Comparison of ENCODE assay signal across 9 cellular contexts in the genomic region with DNA sequence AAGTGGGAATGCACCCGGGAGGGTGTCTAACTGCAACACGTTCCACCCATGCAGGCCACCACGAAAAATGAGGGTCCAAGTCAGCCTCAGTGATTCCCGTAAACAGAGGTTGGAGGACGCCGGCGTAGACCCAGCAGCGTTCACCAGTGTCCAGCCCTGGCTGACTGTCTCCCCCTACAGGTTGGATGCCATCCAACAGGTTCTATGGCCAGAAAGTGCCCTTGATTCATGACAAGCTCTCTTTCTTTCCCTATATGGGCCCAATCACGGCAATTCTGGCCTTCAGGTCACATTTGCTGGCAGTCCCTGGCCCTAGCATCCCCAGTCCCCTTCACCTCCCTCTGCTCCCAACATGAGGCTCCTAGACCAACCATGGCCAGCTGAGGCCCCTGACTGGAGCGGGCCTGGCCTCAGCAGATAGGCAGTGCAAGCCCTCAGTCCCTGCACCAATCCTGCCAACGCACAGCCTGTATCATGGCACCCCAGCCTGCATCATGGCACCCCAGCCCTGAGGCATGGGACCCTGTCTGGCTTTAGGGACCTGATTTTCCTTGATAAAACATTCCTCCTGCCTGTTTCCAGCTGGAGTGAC.
DNase-seq lines count a peak whose midpoint lies in the region; TF ChIP-seq lines count a peak whose summit lies in the region.
"Had no signal": no experiment of that assay in that cellular context is flagged by ENCODE, and none has a peak within 500 bp of the region (broad histone marks: within the 10 kb centered on the region; RNA-seq: fewer than 3 reads in every experiment).

No MANE protein-coding gene starts in this region.

- WGBS in hepatocyte (ENCODE audit: low lambda C conversion rate, missing lambda C conversion rate) = 77% methylated on average over 11 of the region's 11 CpGs

- no peak overlapping the region for H3K27ac ChIP-seq in hepatocyte
- H3K27ac ChIP-seq in substantia nigra (ENCODE audit: low read depth, low read length, poor library complexity, severe bottlenecking) = no peak overlapping the region
- H3K27ac ChIP-seq: thoracic aorta had no signal

- intact Hi-C loops in activated naive CD4-positive, alpha-beta T cell treated with anti-CD3 and anti-CD28 coated beads for 36 hours (cut with micrococcal nuclease) = loop anchor here (2.0 to 10.0 kb wide), 4 partner anchors 142 to 1598 kb away; no protein-coding TSS in a partner anchor

- H3K27me3 ChIP-seq in hepatocyte = no peaks in the 10 kb centered on the region

- H3K9me2 ChIP-seq in hepatocyte (replicated peaks; ENCODE audit: insufficient read depth) = no peaks in the 10 kb centered on the region

- H3K4me3 Mint-ChIP-seq in activated naive CD4-positive, alpha-beta T cell treated with anti-CD3 and anti-CD28 coated beads for 36 hours = no peak overlapping the region

- H3K4me3 ChIP-seq in hepatocyte = no peak overlapping the region
- H3K4me3 ChIP-seq: thoracic aorta had no signal

- TF ChIP-seq CTCF in hepatocyte (IDR thresholded peaks at IDR 0.05; ENCODE audit: poor library complexity) = peak; percentile 47

- H3K4me2 ChIP-seq in hepatocyte = no peak overlapping the region

- H3K36me3 ChIP-seq in hepatocyte (replicated peaks; ENCODE audit: insufficient read depth, low read depth) = no peaks in the 10 kb centered on the region
- H3K36me3 ChIP-seq: thoracic aorta had no signal

- no peaks in the 10 kb centered on the region for H3K4me1 ChIP-seq in hepatocyte (ENCODE audit: insufficient read depth)

- H3K9me3 ChIP-seq in hepatocyte (ENCODE audit: low read depth) = no peaks in the 10 kb centered on the region
- H3K9me3 ChIP-seq: thoracic aorta had no signal

- H3K4me1 Mint-ChIP-seq in activated naive CD4-positive, alpha-beta T cell treated with anti-CD3 and anti-CD28 coated beads for 36 hours (ENCODE audit: low read depth) = no peaks in the 10 kb centered on the region

- H4K20me1 ChIP-seq in hepatocyte (ENCODE audit: insufficient read depth, poor library complexity, severe bottlenecking) = no peaks in the 10 kb centered on the region

- DNase-seq in activated naive CD4-positive, alpha-beta T cell treated with anti-CD3 and anti-CD28 coated beads for 36 hours = peak; percentile 52
- DNase-seq in activated naive CD4-positive, alpha-beta T cell treated with anti-CD3 and anti-CD28 coated beads, Interleukin-2, amount 50 U/mL, for 16 hours = no peak
- DNase-seq in OCI-M1 (lab: John Stamatoyannopoulos, UW) (peak; percentile 63), hepatocyte (ENCODE audit: low spot score) (peak; percentile 60), substantia nigra (lab: John Stamatoyannopoulos, UW) (peak in 35 of 49 donors; percentile 7 to 64 (median 28)), NCI-H1436 (lab: John Stamatoyannopoulos, UW) (no peak), NCI-H510A treated with DMSO at 0.1 percent for 48 hours (lab: John Stamatoyannopoulos, UW) (no peak)
- no peak for DNase-seq in central memory CD4-positive, alpha-beta T cell

- H3K9me3 Mint-ChIP-seq in activated naive CD4-positive, alpha-beta T cell treated with anti-CD3 and anti-CD28 coated beads for 36 hours = no peaks in the 10 kb centered on the region

- no peak overlapping the region for H3K27ac Mint-ChIP-seq in activated naive CD4-positive, alpha-beta T cell treated with anti-CD3 and anti-CD28 coated beads for 36 hours

- H3K36me3 Mint-ChIP-seq in activated naive CD4-positive, alpha-beta T cell treated with anti-CD3 and anti-CD28 coated beads for 36 hours (ENCODE audit: low read depth) = no peaks in the 10 kb centered on the region

- H2AFZ ChIP-seq in hepatocyte = no peak overlapping the region

- no peaks in the 10 kb centered on the region for H3K27me3 Mint-ChIP-seq in activated naive CD4-positive, alpha-beta T cell treated with anti-CD3 and anti-CD28 coated beads for 36 hours (ENCODE audit: low read depth)

- CTCF ChIA-PET in activated naive CD4-positive, alpha-beta T cell treated with anti-CD3 and anti-CD28 coated beads for 36 hours (lab: Charles Lee) = interaction anchor here (0.7 to 1.0 kb wide), 2 partner anchors 47 to 538 kb away, joined by 3 read pairs; no protein-coding TSS in a partner anchor

- H3K79me2 ChIP-seq in hepatocyte = no peaks in the 10 kb centered on the region

Comparison
In these comparisons a context has a peak if more than half of its experiments do, and no peak if none do; other contexts are left out.
1. DNase-seq: peak in activated naive CD4-positive, alpha-beta T cell treated with anti-CD3 and anti-CD28 coated beads for 36 hours (single experiment), OCI-M1 (single experiment), hepatocyte (single experiment) and substantia nigra (35 of 49); none in activated naive CD4-positive, alpha-beta T cell treated with anti-CD3 and anti-CD28 coated beads, Interleukin-2, amount 50 U/mL, for 16 hours (single experiment), NCI-H1436 (single experiment), central memory CD4-positive, alpha-beta T cell (single experiment) and NCI-H510A treated with DMSO at 0.1 percent for 48 hours (single experiment).